Comparison of ENCODE assay signal across 13 cellular contexts in the genomic region with DNA sequence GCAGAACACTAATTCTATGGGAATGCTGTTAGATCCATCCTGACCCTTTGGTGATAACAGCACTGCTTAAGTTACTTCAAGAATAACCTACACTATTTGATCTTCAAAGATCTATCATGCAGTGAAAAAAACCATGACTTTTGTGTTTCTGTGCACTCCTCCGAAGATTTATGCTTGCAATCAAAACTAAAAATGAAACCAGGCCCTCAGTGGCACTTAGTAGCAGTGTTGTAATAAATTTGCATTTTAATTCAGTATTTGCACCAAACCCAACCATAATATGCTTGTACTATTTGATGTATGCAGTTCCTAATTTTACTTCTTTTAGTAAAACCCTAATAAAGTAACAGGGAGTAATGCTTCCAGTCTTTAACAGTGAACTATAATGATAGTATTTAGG.
DNase-seq lines count a peak whose midpoint lies in the region; TF ChIP-seq lines count a peak whose summit lies in the region.
"Had no signal": no experiment of that assay in that cellular context is flagged by ENCODE, and none has a peak within 500 bp of the region (broad histone marks: within the 10 kb centered on the region; RNA-seq: fewer than 3 reads in every experiment).

No MANE protein-coding gene starts in this region.

- no peak overlapping the region for H4K8ac ChIP-seq in mesenchymal stem cell (ENCODE audit: low read length)

- H4K20me1 ChIP-seq in Loucy (ENCODE audit: insufficient read depth, low read length, poor library complexity, severe bottlenecking) = no peaks in the 10 kb centered on the region

- H3K9me2 ChIP-seq in Loucy (replicated peaks; ENCODE audit: low read depth, low read length) = no peaks in the 10 kb centered on the region

- 80% methylated on average over 1 of the region's 1 CpG for WGBS in mesenchymal stem cell
- WGBS in lower leg skin, 2 donors = 58 to 67% methylated on average over 1 of the region's 1 CpG

- CTCF ChIA-PET in A673 (lab: Charles Lee) = no interaction called here

- H2BK12ac ChIP-seq in mesenchymal stem cell (ENCODE audit: low read length in 2 of 2) = no peak overlapping the region

- no peak overlapping the region for H2BK5ac ChIP-seq in mesenchymal stem cell (ENCODE audit: low read depth, low read length, poor library complexity, severe bottlenecking)

- H3K36me3 ChIP-seq in A673 (ENCODE audit: insufficient read depth, low read length, poor library complexity, severe bottlenecking) (no peaks in the 10 kb centered on the region), Loucy (ENCODE audit: insufficient read depth, low read length) (no peaks in the 10 kb centered on the region), SK-N-MC (ENCODE audit: insufficient read depth, low read length) (no peaks in the 10 kb centered on the region; the same call in 1 of the 2 replicates), mesenchymal stem cell (ENCODE audit: control insufficient read depth in 1 of 2, insufficient read depth in 2 of 2, low read depth in 1 of 2, low read length in 2 of 2) (no peaks in the 10 kb centered on the region)
- H3K36me3 ChIP-seq: BE2C had no signal

- H3K27ac ChIP-seq in A673 (ENCODE audit: low read depth, low read length, poor library complexity, severe bottlenecking) (no peak overlapping the region), SK-N-MC (peak overlapping the region; percentile 86), mesenchymal stem cell (ENCODE audit: low read length, poor library complexity, severe bottlenecking) (no peak overlapping the region)
- H3K27ac ChIP-seq: C4-2B had no signal

- H2BK120ac ChIP-seq in mesenchymal stem cell (ENCODE audit: low read depth, low read length) = no peak overlapping the region

- H3K79me2 ChIP-seq in Loucy (ENCODE audit: insufficient read depth, low read length) = no peaks in the 10 kb centered on the region

- H3K4me1 ChIP-seq in A673 (ENCODE audit: insufficient read depth, low read length, poor library complexity, severe bottlenecking) = peaks cover 34% of the 10 kb centered on the region
- H3K4me1 ChIP-seq in Loucy (ENCODE audit: insufficient read depth, low read length, poor library complexity, severe bottlenecking) = peaks cover 4% of the 10 kb centered on the region
- no peaks in the 10 kb centered on the region for H3K4me1 ChIP-seq in mesenchymal stem cell (ENCODE audit: control insufficient read depth, insufficient read depth, low read depth, low read length)
- H3K4me1 ChIP-seq: BE2C had no signal

- no peak overlapping the region for H4K91ac ChIP-seq in mesenchymal stem cell (ENCODE audit: low read length)

- H3K23ac ChIP-seq in mesenchymal stem cell (ENCODE audit: low read length in 2 of 2) = no peak overlapping the region

- H3K18ac ChIP-seq in mesenchymal stem cell (ENCODE audit: low read depth in 1 of 2, low read length in 2 of 2) = no peak overlapping the region

- H3K79me1 ChIP-seq in mesenchymal stem cell (replicated peaks; ENCODE audit: low read length, poor library complexity, severe bottlenecking) = no peaks in the 10 kb centered on the region

- no peaks in the 10 kb centered on the region for H3F3A ChIP-seq in Loucy (ENCODE audit: low read depth)

- peak overlapping the region; percentile 5; the same call in 1 of the 2 replicates for H2AFZ ChIP-seq in Loucy (ENCODE audit: low read length)
- H2AFZ ChIP-seq in mesenchymal stem cell (ENCODE audit: low read depth, low read length) = no peak overlapping the region

- peak; percentile 11 for DNase-seq in A673 (ENCODE audit: low spot score)
- DNase-seq in SK-N-MC (ENCODE audit: low read depth, low spot score) = no peak
- DNase-seq in mesenchymal stem cell = peak; percentile 1
- no peak for DNase-seq in stimulated activated naive CD4-positive, alpha-beta T cell (lab: John Stamatoyannopoulos, UW)
- no peak for DNase-seq in lower leg skin (ENCODE audit: low spot score in 2 of 2)
- no peak for DNase-seq in DMS53 treated with DMSO at 0.1 percent for 48 hours (lab: John Stamatoyannopoulos, UW; ENCODE audit: unreplicated experiment)
- DNase-seq: CD4-positive, alpha-beta memory T cell; DND-41; GDM1; HCEC 1CT had no signal

- POLR2A ChIA-PET in A673 (lab: Charles Lee; ENCODE audit: low non-redundant PET) = interaction anchor here (0.7 kb wide), 1 partner anchor 155 kb away, joined by 3 read pairs; no protein-coding TSS in a partner anchor

- TF ChIP-seq CTCF in A673 (conservative IDR thresholded peaks at IDR 0.05; ENCODE audit: low read depth, low read length) = no peak
- no peak for TF ChIP-seq CTCF in Loucy (conservative IDR thresholded peaks at IDR 0.05; ENCODE audit: low read length)
- TF ChIP-seq CTCF in lower leg skin (IDR thresholded peaks at IDR 0.05) = no peak

- H3K9me3 ChIP-seq in A673 (ENCODE audit: low read depth, low read length, poor library complexity, severe bottlenecking) = no peaks in the 10 kb centered on the region
- H3K9me3 ChIP-seq in Loucy (ENCODE audit: insufficient read depth, low read depth, low read length) = no peaks in the 10 kb centered on the region
- no peaks in the 10 kb centered on the region for H3K9me3 ChIP-seq in SK-N-MC (ENCODE audit: low read depth, low read length)
- no peaks in the 10 kb centered on the region for H3K9me3 ChIP-seq in mesenchymal stem cell (ENCODE audit: control insufficient read depth, low read length)
- H3K9me3 ChIP-seq: BE2C had no signal

- no peak overlapping the region for H3K9ac ChIP-seq in Loucy (ENCODE audit: low read depth, low read length, poor library complexity, severe bottlenecking)
- no peak overlapping the region for H3K9ac ChIP-seq in SK-N-MC (ENCODE audit: insufficient read length)
- no peak overlapping the region for H3K9ac ChIP-seq in mesenchymal stem cell (ENCODE audit: low read length)

- H3K14ac ChIP-seq in mesenchymal stem cell (ENCODE audit: low read length in 2 of 2) = no peak overlapping the region

- no peak for TF ChIP-seq POLR2A in lower leg skin (IDR thresholded peaks at IDR 0.05)

- H3K27me3 ChIP-seq in A673 (replicated peaks; ENCODE audit: insufficient read depth, low read depth, low read length, poor library complexity) (no peaks in the 10 kb centered on the region), Loucy (ENCODE audit: insufficient read depth, low read length, poor library complexity, severe bottlenecking) (no peaks in the 10 kb centered on the region), mesenchymal stem cell (ENCODE audit: control insufficient read depth in 1 of 2, insufficient read depth in 1 of 2, low read length in 2 of 2) (no peaks in the 10 kb centered on the region)
- H3K27me3 ChIP-seq: BE2C had no signal

- H3K4ac ChIP-seq in mesenchymal stem cell (ENCODE audit: low read depth in 1 of 2, low read length in 2 of 2) = no peak overlapping the region

- no peak overlapping the region for H2BK15ac ChIP-seq in mesenchymal stem cell (ENCODE audit: low read depth, poor library complexity, severe bottlenecking)

- BruUV-seq in A673 (replicated peaks; lab: Mats Ljungman, UMichigan) = no TSS peak

- H3K4me3 ChIP-seq in A673 (ENCODE audit: low read depth, low read length, poor library complexity, severe bottlenecking) (no peak overlapping the region), Loucy (ENCODE audit: low read length, poor library complexity, severe bottlenecking) (no peak overlapping the region), SK-N-MC (peak overlapping the region; percentile 67), mesenchymal stem cell (ENCODE audit: insufficient read depth in 1 of 2, low read depth in 1 of 2, low read length in 2 of 2) (no peak overlapping the region), lower leg skin (ENCODE audit: low read depth, poor library complexity, severe bottlenecking) (no peak overlapping the region)

- intact Hi-C loops in A673 (cut with micrococcal nuclease; ENCODE audit: unreplicated experiment) (no loop called here), lower leg skin (cut with DNase I; ENCODE audit: low total_unique reads) (no loop called here)

- H3K4me2 ChIP-seq in Loucy (ENCODE audit: low read depth, low read length, poor library complexity, severe bottlenecking) = peak overlapping the region; percentile 15
- H3K4me2 ChIP-seq in mesenchymal stem cell (ENCODE audit: low read length, poor library complexity, severe bottlenecking) = no peak overlapping the region

- no peak overlapping the region for H2AK5ac ChIP-seq in mesenchymal stem cell (ENCODE audit: low read length, severe bottlenecking)

Comparison
In these comparisons a context has a peak if more than half of its experiments do, and no peak if none do; other contexts are left out.
1. DNase-seq: peak in A673 (single experiment) and mesenchymal stem cell (single experiment); none in SK-N-MC (single experiment), stimulated activated naive CD4-positive, alpha-beta T cell (0 of 6), lower leg skin (0 of 2) and DMS53 treated with DMSO at 0.1 percent for 48 hours (single experiment).